Comparison of ENCODE assay signal across 1 cellular context in genomic region chr9:113617550-113617949, GRCh38.
TF ChIP-seq lines count a peak whose summit lies in the region.

No MANE protein-coding gene starts in this region.

TF ChIP-seq in SK-N-SH, 30 proteins besides CTCF, POLR2A, EP300 and RAD21 (continued from another document):
- TF ChIP-seq RXRA (IDR thresholded peaks at IDR 0.05; ENCODE audit: borderline replicate concordance, low read depth) (no peak), TCF12 (IDR thresholded peaks at IDR 0.05) (peak; percentile 68), MAX (IDR thresholded peaks at IDR 0.05; ENCODE audit: low read depth) (no peak), RCOR1 (IDR thresholded peaks at IDR 0.05; ENCODE audit: low read length) (peak; percentile 87), TAF1 (IDR thresholded peaks at IDR 0.05; ENCODE audit: borderline replicate concordance, low read depth, low read length) (no peak), YY1 (IDR thresholded peaks at IDR 0.05; ENCODE audit: low read depth) (no peak), ELF1 (IDR thresholded peaks at IDR 0.05) (no peak), GABPA (IDR thresholded peaks at IDR 0.05; ENCODE audit: low read depth) (no peak)
- TF ChIP-seq, protein P1, sequence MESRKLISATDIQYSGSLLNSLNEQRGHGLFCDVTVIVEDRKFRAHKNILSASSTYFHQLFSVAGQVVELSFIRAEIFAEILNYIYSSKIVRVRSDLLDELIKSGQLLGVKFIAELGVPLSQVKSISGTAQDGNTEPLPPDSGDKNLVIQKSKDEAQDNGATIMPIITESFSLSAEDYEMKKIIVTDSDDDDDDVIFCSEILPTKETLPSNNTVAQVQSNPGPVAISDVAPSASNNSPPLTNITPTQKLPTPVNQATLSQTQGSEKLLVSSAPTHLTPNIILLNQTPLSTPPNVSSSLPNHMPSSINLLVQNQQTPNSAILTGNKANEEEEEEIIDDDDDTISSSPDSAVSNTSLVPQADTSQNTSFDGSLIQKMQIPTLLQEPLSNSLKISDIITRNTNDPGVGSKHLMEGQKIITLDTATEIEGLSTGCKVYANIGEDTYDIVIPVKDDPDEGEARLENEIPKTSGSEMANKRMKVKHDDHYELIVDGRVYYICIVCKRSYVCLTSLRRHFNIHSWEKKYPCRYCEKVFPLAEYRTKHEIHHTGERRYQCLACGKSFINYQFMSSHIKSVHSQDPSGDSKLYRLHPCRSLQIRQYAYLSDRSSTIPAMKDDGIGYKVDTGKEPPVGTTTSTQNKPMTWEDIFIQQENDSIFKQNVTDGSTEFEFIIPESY (IDR thresholded peaks at IDR 0.05; ENCODE audit: borderline replicate concordance, low read depth), result no peak
- TF ChIP-seq, protein P2, sequence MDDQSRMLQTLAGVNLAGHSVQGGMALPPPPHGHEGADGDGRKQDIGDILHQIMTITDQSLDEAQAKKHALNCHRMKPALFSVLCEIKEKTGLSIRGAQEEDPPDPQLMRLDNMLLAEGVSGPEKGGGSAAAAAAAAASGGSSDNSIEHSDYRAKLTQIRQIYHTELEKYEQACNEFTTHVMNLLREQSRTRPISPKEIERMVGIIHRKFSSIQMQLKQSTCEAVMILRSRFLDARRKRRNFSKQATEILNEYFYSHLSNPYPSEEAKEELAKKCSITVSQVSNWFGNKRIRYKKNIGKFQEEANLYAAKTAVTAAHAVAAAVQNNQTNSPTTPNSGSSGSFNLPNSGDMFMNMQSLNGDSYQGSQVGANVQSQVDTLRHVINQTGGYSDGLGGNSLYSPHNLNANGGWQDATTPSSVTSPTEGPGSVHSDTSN (IDR thresholded peaks at IDR 0.05), result peak; percentile 20; the same call in 1 of the 2 replicates
